15 cellular contexts compared by ENCODE assay signal in genomic region chr6:132494954-132495353, GRCh38. TPM values are rescaled to one million over a fixed set of nuclear protein-coding genes. Genes with fewer than 3 reads are reported as not detected.
DNase-seq lines count a peak whose midpoint lies in the region; ATAC-seq lines count a peak whose summit lies in the region.
"Had no signal": no experiment of that assay in that cellular context is flagged by ENCODE, and none has a peak within 500 bp of the region (broad histone marks: within the 10 kb centered on the region; RNA-seq: fewer than 3 reads in every experiment).

No MANE protein-coding gene starts in this region.

- H3K27me3 Mint-ChIP-seq in CD4-positive, alpha-beta memory T cell = no peaks in the 10 kb centered on the region
- no peaks in the 10 kb centered on the region for H3K27me3 Mint-ChIP-seq in activated naive CD8-positive, alpha-beta T cell treated with anti-CD3 and anti-CD28 coated beads for 36 hours

- H3K4me3 ChIP-seq in CD4-positive, alpha-beta memory T cell (ENCODE audit: low read length in 2 of 2) = no peak overlapping the region

- intact Hi-C loops in CD4-positive, alpha-beta memory T cell (cut with micrococcal nuclease) = no loop called here

- H3K4me3 Mint-ChIP-seq in CD4-positive, alpha-beta memory T cell = peak overlapping the region in 1 of 8 donors; percentile 4
- no peak overlapping the region for H3K4me3 Mint-ChIP-seq in activated naive CD8-positive, alpha-beta T cell treated with anti-CD3 and anti-CD28 coated beads for 36 hours

- peaks cover 26 to 45% (median 42%) of the 10 kb centered on the region in 4 donors for H3K4me1 Mint-ChIP-seq in CD4-positive, alpha-beta memory T cell
- peaks cover 28% of the 10 kb centered on the region for H3K4me1 Mint-ChIP-seq in activated naive CD8-positive, alpha-beta T cell treated with anti-CD3 and anti-CD28 coated beads for 36 hours

- no peak for DNase-seq in CD4-positive, alpha-beta memory T cell
- no peak for DNase-seq in activated naive CD8-positive, alpha-beta T cell treated with anti-CD3 and anti-CD28 coated beads for 36 hours
- DNase-seq in germinal center (ENCODE audit: low spot score) (no peak), left lobe of liver (ENCODE audit: low spot score) (no peak), HUDEP-2 (lab: John Stamatoyannopoulos, UW; ENCODE audit: unreplicated experiment in 76 of 76) (no peak)
- no peak for DNase-seq in stimulated activated CD8-positive, alpha-beta memory T cell treated with anti-CD3 and anti-CD28 coated beads, Interleukin-4, amount 100 ng/mL, for 48 hours
- DNase-seq: activated effector memory CD4-positive, alpha-beta T cell treated with anti-CD3 and anti-CD28 coated beads, Interleukin-2, amount 50 U/mL, for 16 hours; C1 segment of cervical spinal cord; OCI-M1; stimulated activated CD4-positive, alpha-beta T cell treated with anti-CD3 and anti-CD28 coated beads, Interleukin-1b, Interleukin-23, amount 100 ng/mL, for 48 hours had no signal

- POLR2A ChIA-PET in CD4-positive, alpha-beta memory T cell (lab: Charles Lee; ENCODE audit: partially characterized antibody) = no interaction called here

- peak overlapping the region in 5 of 7 donors; percentile 12 to 48 (median 18) for H3K27ac Mint-ChIP-seq in CD4-positive, alpha-beta memory T cell
- peak overlapping the region; percentile 50 for H3K27ac Mint-ChIP-seq in activated naive CD8-positive, alpha-beta T cell treated with anti-CD3 and anti-CD28 coated beads for 36 hours

- no peaks in the 10 kb centered on the region for H3K27me3 ChIP-seq in CD4-positive, alpha-beta memory T cell (ENCODE audit: insufficient read depth, low read length)

- no peak overlapping the region for H3K27ac ChIP-seq in CD4-positive, alpha-beta memory T cell (ENCODE audit: low read depth, low read length)

- no peaks in the 10 kb centered on the region for H3K9me3 ChIP-seq in CD4-positive, alpha-beta memory T cell (ENCODE audit: control insufficient read depth in 1 of 2, low read length in 2 of 2)

- H3K36me3 ChIP-seq in CD4-positive, alpha-beta memory T cell (ENCODE audit: insufficient read depth, low read length) = peaks cover 6% of the 10 kb centered on the region

- peak; percentile 23 for ATAC-seq in GM18858 (IDR thresholded peaks at IDR 0.05; ENCODE audit: unreplicated experiment)
- ATAC-seq in HG02973 (IDR thresholded peaks at IDR 0.05; ENCODE audit: unreplicated experiment) = peak; percentile 12
- ATAC-seq in left lobe of liver = no peak
- ATAC-seq: SK-N-SH treated with all-trans-retinoic acid at 6 μM for 48 hours had no signal

- H3K36me3 Mint-ChIP-seq in CD4-positive, alpha-beta memory T cell = peaks cover 30 to 36% of the 10 kb centered on the region in 2 donors
- peaks cover 45% of the 10 kb centered on the region for H3K36me3 Mint-ChIP-seq in activated naive CD8-positive, alpha-beta T cell treated with anti-CD3 and anti-CD28 coated beads for 36 hours

- CTCF ChIA-PET in CD4-positive, alpha-beta memory T cell (lab: Charles Lee; ENCODE audit: partially characterized antibody) = interaction anchor here (0.6 to 5.5 kb wide), 3 partner anchors 10 to 273 kb away, joined by 4 to 41 read pairs (median 8); no protein-coding TSS in a partner anchor

- H3K9me3 Mint-ChIP-seq in CD4-positive, alpha-beta memory T cell = peaks cover 0 to 2% (median 0%) of the 10 kb centered on the region in 8 donors
- H3K9me3 Mint-ChIP-seq in activated naive CD8-positive, alpha-beta T cell treated with anti-CD3 and anti-CD28 coated beads for 36 hours = peaks cover 8% of the 10 kb centered on the region

- H3K4me1 ChIP-seq in CD4-positive, alpha-beta memory T cell (ENCODE audit: insufficient read depth, low read length) = peaks cover 42% of the 10 kb centered on the region

RNA-seq across cellular contexts. Expression of gene STX7, which starts 18.0 kb away (rescaled TPM):
- 10 to 100 TPM; 22.7 TPM for total RNA-seq in CD4-positive, alpha-beta memory T cell
- polyA plus RNA-seq in CD4-positive, alpha-beta memory T cell = 10 to 100 TPM in 1 of 2 donors, 1 to 10 TPM in 1; 8.2 to 14.9 TPM
- 10 to 100 TPM; 14.8 to 16.3 TPM for total RNA-seq in activated naive CD8-positive, alpha-beta T cell treated with anti-CD3 and anti-CD28 coated beads for 36 hours
- 13.5 TPM for total RNA-seq in left lobe of liver

RNA-seq across cellular contexts. Expression of gene TAAR9, which starts 43.1 kb away (rescaled TPM):
- not detected for total RNA-seq in CD4-positive, alpha-beta memory T cell
- not detected for polyA plus RNA-seq in CD4-positive, alpha-beta memory T cell
- not detected for total RNA-seq in activated naive CD8-positive, alpha-beta T cell treated with anti-CD3 and anti-CD28 coated beads for 36 hours
- not detected for total RNA-seq in left lobe of liver
- total RNA-seq: pulmonary artery endothelial cell had no signal
- polyA plus RNA-seq: keratinocyte had no signal

RNA-seq across cellular contexts. Expression of gene TAAR8, which starts 57.5 kb away (rescaled TPM):
- not detected for total RNA-seq in CD4-positive, alpha-beta memory T cell
- not detected for polyA plus RNA-seq in CD4-positive, alpha-beta memory T cell
- not detected for total RNA-seq in activated naive CD8-positive, alpha-beta T cell treated with anti-CD3 and anti-CD28 coated beads for 36 hours
- not detected for total RNA-seq in left lobe of liver
- total RNA-seq: pulmonary artery endothelial cell had no signal
- polyA plus RNA-seq: keratinocyte had no signal
